In the genomic region with DNA sequence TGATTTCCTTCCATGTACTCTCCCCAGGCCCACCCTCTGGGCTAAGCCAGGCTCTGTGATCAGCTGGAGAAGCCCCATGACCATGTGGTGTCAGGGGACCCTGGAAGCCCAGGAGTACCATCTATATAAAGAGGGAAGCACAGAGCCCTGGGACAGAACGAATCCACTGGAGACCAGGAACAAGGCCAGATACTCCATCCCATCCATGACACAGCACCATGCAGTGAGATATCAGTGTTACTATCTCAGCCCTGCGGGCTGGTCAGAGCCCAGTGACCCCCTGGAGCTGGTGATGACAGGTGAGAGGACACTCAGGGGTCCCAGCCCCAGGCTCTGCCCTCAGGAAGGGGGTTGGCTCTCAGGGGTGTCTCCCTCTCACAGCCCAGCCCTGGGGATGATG, we compare ENCODE assay signal across 25 cellular contexts. TPM values are rescaled to one million over a fixed set of nuclear protein-coding genes. Genes with fewer than 3 reads are reported as not detected.
DNase-seq lines count a peak whose midpoint lies in the region; ATAC-seq, FAIRE-seq and TF ChIP-seq lines count a peak whose summit lies in the region.
"Had no signal": no experiment of that assay in that cellular context is flagged by ENCODE, and none has a peak within 500 bp of the region (broad histone marks: within the 10 kb centered on the region; RNA-seq: fewer than 3 reads in every experiment).

No MANE protein-coding gene starts in this region.

- CTCF ChIA-PET in K562 (lab: Yijun Ruan, JAX; ENCODE audit: low intra/inter-chr PET ratio): no interaction called here

- no peaks in the 10 kb centered on the region for H3K36me3 ChIP-seq in BLaER1
- no peaks in the 10 kb centered on the region for H3K36me3 ChIP-seq in K562 (ENCODE audit: control insufficient read depth, insufficient read depth, low read length)
- H3K36me3 ChIP-seq in WERI-Rb-1: no peaks in the 10 kb centered on the region
- H3K36me3 ChIP-seq: BE2C, HAP-1 had no signal

- H3K27ac ChIP-seq in BLaER1 (peak overlapping the region; percentile 83), K562 (ENCODE audit: extremely low read depth, low read depth, low read length) (peak overlapping the region; percentile 63), WERI-Rb-1 (no peak overlapping the region)
- H3K27ac ChIP-seq: C4-2B had no signal

- peaks cover 48% of the 10 kb centered on the region for H3K4me1 Mint-ChIP-seq in CD14-positive monocyte
- H3K4me1 Mint-ChIP-seq in stimulated activated effector memory CD8-positive, alpha-beta T cell treated with anti-CD3 and anti-CD28 coated beads, Interleukin-12 subunit alpha, Interleukin-12 subunit beta, amount 100 ng/mL, for 72 hours: peaks cover 10% of the 10 kb centered on the region
- H3K4me1 Mint-ChIP-seq: CD8-positive, alpha-beta memory T cell had no signal

- H3K9me3 ChIP-seq in BLaER1 (no peaks in the 10 kb centered on the region), K562 (replicated peaks; ENCODE audit: control insufficient read depth, insufficient read depth, low read depth, low read length) (no peaks in the 10 kb centered on the region), WERI-Rb-1 (ENCODE audit: severe bottlenecking) (no peaks in the 10 kb centered on the region)
- H3K9me3 ChIP-seq: BE2C had no signal

- peaks cover 4 to 18% of the 10 kb centered on the region in 2 donors for H3K36me3 Mint-ChIP-seq in CD14-positive monocyte
- H3K36me3 Mint-ChIP-seq in stimulated activated effector memory CD8-positive, alpha-beta T cell treated with anti-CD3 and anti-CD28 coated beads, Interleukin-12 subunit alpha, Interleukin-12 subunit beta, amount 100 ng/mL, for 72 hours: no peaks in the 10 kb centered on the region
- H3K36me3 Mint-ChIP-seq: CD8-positive, alpha-beta memory T cell had no signal

- in situ Hi-C loops in K562 (cut with MboI): no loop called here

- TF ChIP-seq EP300 in K562 (IDR thresholded peaks at IDR 0.05; ENCODE audit: low read length): no peak

- H2AFZ ChIP-seq in K562 (ENCODE audit: low read depth, low read length): peak overlapping the region; percentile 79; the same call in 1 of the 2 replicates

- no peaks in the 10 kb centered on the region; the same call in 2 of the 3 replicates for H3K79me2 ChIP-seq in K562 (ENCODE audit: control insufficient read depth, insufficient read depth, low read length)

- H3K9ac ChIP-seq in BLaER1: peak overlapping the region; percentile 68
- H3K9ac ChIP-seq in K562 (ENCODE audit: insufficient read depth in 1 of 2, low read depth in 2 of 2, low read length in 2 of 2): peak overlapping the region; percentile 53 to 56; a peak in 3 of 4 replicates

- peak overlapping the region; percentile 4 to 65 for H3K4me3 Mint-ChIP-seq in CD14-positive monocyte
- no peak overlapping the region for H3K4me3 Mint-ChIP-seq in stimulated activated effector memory CD8-positive, alpha-beta T cell treated with anti-CD3 and anti-CD28 coated beads, Interleukin-12 subunit alpha, Interleukin-12 subunit beta, amount 100 ng/mL, for 72 hours
- H3K4me3 Mint-ChIP-seq: CD4-positive, alpha-beta T cell; CD8-positive, alpha-beta memory T cell; HFFc6 had no signal

- H3K27me3 Mint-ChIP-seq in CD14-positive monocyte (ENCODE audit: low read depth in 3 of 3): peaks cover 7 to 16% (median 7%) of the 10 kb centered on the region in 3 donors

- TF ChIP-seq CTCF in CD14-positive monocyte (IDR thresholded peaks at IDR 0.05): no peak
- no peak for TF ChIP-seq CTCF in K562 (IDR thresholded peaks at IDR 0.05 in 2 of 3, conservative IDR thresholded peaks at IDR 0.05 in 1 of 3; ENCODE audit: insufficient read depth in 2 of 3, low read depth in 1 of 3, low read length in 3 of 3)
- no peak for TF ChIP-seq CTCF in GM20000 (IDR thresholded peaks at IDR 0.05; ENCODE audit: extremely low read depth, missing control alignments)
- TF ChIP-seq CTCF in WERI-Rb-1 (IDR thresholded peaks at IDR 0.05; ENCODE audit: low read depth, low read length): no peak

- no peaks in the 10 kb centered on the region for H4K20me1 ChIP-seq in BLaER1
- no peaks in the 10 kb centered on the region for H4K20me1 ChIP-seq in K562 (replicated peaks; ENCODE audit: control insufficient read depth, insufficient read depth, low read length)

- peak; percentile 77 for FAIRE-seq in K562 (lab: Jason Lieb, UNC)
- FAIRE-seq: D721Med, GM12878, GM19239, H54 had no signal

- peaks cover 0 to 3% (median 2%) of the 10 kb centered on the region in 7 donors for H3K9me3 Mint-ChIP-seq in CD14-positive monocyte
- H3K9me3 Mint-ChIP-seq in stimulated activated effector memory CD8-positive, alpha-beta T cell treated with anti-CD3 and anti-CD28 coated beads, Interleukin-12 subunit alpha, Interleukin-12 subunit beta, amount 100 ng/mL, for 72 hours: peaks cover 4% of the 10 kb centered on the region
- H3K9me3 Mint-ChIP-seq: CD4-positive, alpha-beta T cell had no signal

- DNase-seq in CD14-positive monocyte (ENCODE audit: low spot score) (no peak), K562 (ENCODE audit: extremely low read depth in 1 of 4, low spot score in 3 of 4) (peak in 3 of 4 experiments; percentile 23 to 71 (median 29)), GM20000 (ENCODE audit: low spot score) (no peak), WERI-Rb-1 (no peak)
- no peak for DNase-seq in stimulated activated effector memory CD8-positive, alpha-beta T cell treated with anti-CD3 and anti-CD28 coated beads, Interleukin-12 subunit alpha, Interleukin-12 subunit beta, amount 100 ng/mL, for 72 hours (ENCODE audit: low spot score in 2 of 2)
- DNase-seq: BE2C; CD4-positive, alpha-beta T cell; CD8-positive, alpha-beta memory T cell; DMS 273 treated with DMSO at 0.1 percent for 48 hours; DMS79; EL; GDM1; GOT3; HFFc6 had no signal

- no peak for TF ChIP-seq POLR2A in K562 (conservative IDR thresholded peaks at IDR 0.05)

- POLR2A ChIA-PET in K562 (lab: Yijun Ruan, JAX): interaction anchor here (0.7 to 1.4 kb wide), 2 partner anchors 10 to 138 kb away, joined by 3 to 4 read pairs; no protein-coding TSS in a partner anchor

- H3K27me3 ChIP-seq in BLaER1 (no peaks in the 10 kb centered on the region), K562 (ENCODE audit: control insufficient read depth in 2 of 2, insufficient read depth in 2 of 2, low read length in 2 of 2) (no peaks in the 10 kb centered on the region), WERI-Rb-1 (ENCODE audit: insufficient read depth, low read depth, severe bottlenecking) (peaks cover 63% of the 10 kb centered on the region)
- H3K27me3 ChIP-seq: BE2C had no signal

- 0% methylated on average over 2 of the region's 2 CpGs for WGBS in K562 (ENCODE audit: insufficient coverage, low coverage, missing lambda C conversion rate)

- ATAC-seq in K562: peak; percentile 76
- ATAC-seq in stimulated activated effector memory CD8-positive, alpha-beta T cell treated with anti-CD3 and anti-CD28 coated beads, Interleukin-12 subunit alpha, Interleukin-12 subunit beta, amount 100 ng/mL, for 72 hours: peak; percentile 21
- ATAC-seq in GM21717 (IDR thresholded peaks at IDR 0.05; ENCODE audit: unreplicated experiment): no peak
- ATAC-seq in HG03457 (IDR thresholded peaks at IDR 0.05; ENCODE audit: unreplicated experiment): no peak
- ATAC-seq: GM12878 had no signal

- H3K4me2 ChIP-seq in BLaER1 (peak overlapping the region; percentile 89), K562 (ENCODE audit: insufficient read depth, low read length) (peak overlapping the region; percentile 88)

- H3K4me3 ChIP-seq in BLaER1 (peak overlapping the region; percentile 48), K562 (peak overlapping the region; percentile 32), WERI-Rb-1 (ENCODE audit: low read depth, low read length) (no peak overlapping the region)
- H3K4me3 ChIP-seq: GM12878, HAP-1 had no signal

- H3K27ac Mint-ChIP-seq in CD14-positive monocyte: peak overlapping the region in 2 of 7 donors; percentile 4 to 71
- H3K27ac Mint-ChIP-seq in stimulated activated effector memory CD8-positive, alpha-beta T cell treated with anti-CD3 and anti-CD28 coated beads, Interleukin-12 subunit alpha, Interleukin-12 subunit beta, amount 100 ng/mL, for 72 hours: no peak overlapping the region
- H3K27ac Mint-ChIP-seq: CD4-positive, alpha-beta T cell; CD8-positive, alpha-beta memory T cell; HFFc6 had no signal

- H3K4me1 ChIP-seq in BLaER1 (peaks cover 48% of the 10 kb centered on the region), K562 (replicated peaks in 1 of 2; ENCODE audit: control insufficient read depth in 2 of 2, insufficient read depth in 2 of 2, low read length in 2 of 2) (peaks cover 22 to 41% of the 10 kb centered on the region in 2 experiments; a peak in 4 of 5 replicates)
- H3K4me1 ChIP-seq: BE2C, HAP-1 had no signal

- BruUV-seq in K562 (replicated peaks; lab: Mats Ljungman, UMichigan): no TSS peak

- H3K9me1 ChIP-seq in K562 (ENCODE audit: control insufficient read depth, insufficient read depth, low read length): no peaks in the 10 kb centered on the region

- no peak for TF ChIP-seq RAD21 in K562 (CRISPR knock-in tag; conservative IDR thresholded peaks at IDR 0.05 in 1 of 2, IDR thresholded peaks at IDR 0.05 in 1 of 2)

- intact Hi-C loops in CD14-positive monocyte (cut with micrococcal nuclease) (no loop called here), K562 (cut with micrococcal nuclease) (no loop called here)

RNA-seq across cellular contexts. Expression of gene KIR3DL3, which starts 27.5 kb away (rescaled TPM):
- polyA plus RNA-seq in CD14-positive monocyte (not detected), K562 (2011; rRNA removed) (not detected in 2 replicates), K562 (2014; fragmentation: Illumina TruSeq; extraction: Trizol) (not detected in 2 replicates), K562 (2014; fragmentation: Nextera tagmentation; extraction: Ambion mirVana) (under 1 TPM in 1 of 2 experiments, not detected in 1; 0.11 TPM), K562 (2014; rRNA removed) (not detected in 2 replicates)
- total RNA-seq in K562 (2011; cell fraction: chromatin; rRNA removed; ENCODE audit: low replicate concordance): not detected in 2 replicates
- total RNA-seq in K562 (2011; cell fraction: nucleolus; rRNA removed): not detected in 2 replicates
- total RNA-seq in K562 (2011; cell fraction: nucleoplasm; rRNA removed): not detected in 2 replicates
- total RNA-seq in K562 (2014; rRNA removed) (not detected in 2 replicates), K562 (2014; rRNA removed; fragmentation: Illumina TruSeq; extraction: Trizol) (not detected in 2 replicates), K562 (2015; rRNA removed; fragmentation: Illumina TruSeq; extraction: Trizol) (not detected in 2 replicates), K562 (2021) (not detected in 2 replicates)
- not detected in 2 replicates for polyA plus RNA-seq in K562 (2011; cell fraction: cytosol; rRNA removed)
- polyA plus RNA-seq in K562 (2011; cell fraction: nucleus; rRNA removed): not detected in 2 replicates
- polyA plus RNA-seq in K562 (2012): not detected in 2 replicates
- polyA minus RNA-seq in K562 (2011; rRNA and poly(A)+ RNA removed): not detected in 2 replicates
- polyA minus RNA-seq in K562 (2011; cell fraction: cytosol; rRNA and poly(A)+ RNA removed): not detected in 2 replicates
- not detected in 2 replicates for polyA minus RNA-seq in K562 (2011; cell fraction: nucleus; rRNA and poly(A)+ RNA removed)
- total RNA-seq: A172; CD4-positive, alpha-beta T cell; CD8-positive, alpha-beta memory T cell; GM12878; HFFc6 had no signal
- polyA plus RNA-seq: AG04450, GM12878 had no signal

RNA-seq across cellular contexts. Expression of gene LILRB4, which starts 34.0 kb away (rescaled TPM):
- polyA plus RNA-seq in CD14-positive monocyte (10 to 100 TPM; 35.8 to 58.0 TPM), K562 (2011; rRNA removed) (not detected in 2 replicates), K562 (2014; fragmentation: Illumina TruSeq; extraction: Trizol) (not detected in 2 replicates), K562 (2014; fragmentation: Nextera tagmentation; extraction: Ambion mirVana) (not detected), K562 (2014; rRNA removed) (not detected in 2 replicates)
- not detected in 2 replicates for total RNA-seq in K562 (2011; cell fraction: chromatin; rRNA removed; ENCODE audit: low replicate concordance)
- total RNA-seq in K562 (2011; cell fraction: nucleolus; rRNA removed): not detected in 2 replicates
- total RNA-seq in K562 (2011; cell fraction: nucleoplasm; rRNA removed): not detected in 2 replicates
- total RNA-seq in K562 (2014; rRNA removed) (not detected in 2 replicates), K562 (2014; rRNA removed; fragmentation: Illumina TruSeq; extraction: Trizol) (not detected in 2 replicates), K562 (2015; rRNA removed; fragmentation: Illumina TruSeq; extraction: Trizol) (not detected in 2 replicates), K562 (2021) (not detected in 2 replicates)
- polyA plus RNA-seq in K562 (2011; cell fraction: cytosol; rRNA removed): 0.22 TPM in 1 of 2 replicates, not detected in the other
- polyA plus RNA-seq in K562 (2011; cell fraction: nucleus; rRNA removed): not detected in 2 replicates
- 0.21 TPM in 1 of 2 replicates, not detected in the other for polyA plus RNA-seq in K562 (2012)
- polyA minus RNA-seq in K562 (2011; rRNA and poly(A)+ RNA removed): not detected in 2 replicates
- polyA minus RNA-seq in K562 (2011; cell fraction: cytosol; rRNA and poly(A)+ RNA removed): not detected in 2 replicates
- not detected in 2 replicates for polyA minus RNA-seq in K562 (2011; cell fraction: nucleus; rRNA and poly(A)+ RNA removed)
- total RNA-seq: A172, HFFc6 had no signal
- polyA plus RNA-seq: CD8-positive, alpha-beta memory T cell had no signal

RNA-seq across cellular contexts. Expression of gene KIR2DL3, which starts 41.5 kb away (rescaled TPM):
- not detected for polyA plus RNA-seq in CD14-positive monocyte
- total RNA-seq in K562 (2011; cell fraction: chromatin; rRNA removed; ENCODE audit: low replicate concordance): not detected in 2 replicates
- total RNA-seq in K562 (2011; cell fraction: nucleolus; rRNA removed): not detected in 2 replicates
- total RNA-seq in K562 (2011; cell fraction: nucleoplasm; rRNA removed): not detected in 2 replicates
- not detected in 2 replicates for total RNA-seq in K562 (2014; rRNA removed)
- total RNA-seq in K562 (2014; rRNA removed; fragmentation: Illumina TruSeq; extraction: Trizol): not detected in 2 replicates
- total RNA-seq in K562 (2015; rRNA removed; fragmentation: Illumina TruSeq; extraction: Trizol): not detected in 2 replicates
- total RNA-seq in K562 (2021): not detected in 2 replicates
- polyA plus RNA-seq in K562 (2011; rRNA removed): not detected in 2 replicates
- not detected in 2 replicates for polyA plus RNA-seq in K562 (2011; cell fraction: cytosol; rRNA removed)
- not detected in 2 replicates for polyA plus RNA-seq in K562 (2011; cell fraction: nucleus; rRNA removed)
- polyA plus RNA-seq in K562 (2012): not detected in 2 replicates
- not detected in 2 replicates for polyA plus RNA-seq in K562 (2014; fragmentation: Illumina TruSeq; extraction: Trizol)
- polyA plus RNA-seq in K562 (2014; fragmentation: Nextera tagmentation; extraction: Ambion mirVana): not detected
- polyA plus RNA-seq in K562 (2014; rRNA removed): not detected in 2 replicates
- polyA minus RNA-seq in K562 (2011; rRNA and poly(A)+ RNA removed): not detected in 2 replicates
- not detected in 2 replicates for polyA minus RNA-seq in K562 (2011; cell fraction: cytosol; rRNA and poly(A)+ RNA removed)
- polyA minus RNA-seq in K562 (2011; cell fraction: nucleus; rRNA and poly(A)+ RNA removed): not detected in 2 replicates
- total RNA-seq: A172; CD4-positive, alpha-beta T cell; GM12878; HFFc6 had no signal
- polyA plus RNA-seq: AG04450 had no signal

Comparison
In these comparisons a context has a peak if more than half of its experiments do, and no peak if none do; other contexts are left out.
1. DNase-seq: peak in K562 (3 of 4); none in CD14-positive monocyte (single experiment), stimulated activated effector memory CD8-positive, alpha-beta T cell treated with anti-CD3 and anti-CD28 coated beads, Interleukin-12 subunit alpha, Interleukin-12 subunit beta, amount 100 ng/mL, for 72 hours (0 of 2), GM20000 (single experiment) and WERI-Rb-1 (single experiment).
2. ATAC-seq: peak in K562 (single experiment) and stimulated activated effector memory CD8-positive, alpha-beta T cell treated with anti-CD3 and anti-CD28 coated beads, Interleukin-12 subunit alpha, Interleukin-12 subunit beta, amount 100 ng/mL, for 72 hours (single experiment); none in GM21717 (single experiment) and HG03457 (single experiment).
3. RNA of gene LILRB4, which starts 34.0 kb away (polyA plus RNA-seq): 35.8 to 58.0 TPM in CD14-positive monocyte; 0.21 to 0.22 TPM in K562; every median in the first group is over 10 times any median in the second.